In the genomic region with DNA sequence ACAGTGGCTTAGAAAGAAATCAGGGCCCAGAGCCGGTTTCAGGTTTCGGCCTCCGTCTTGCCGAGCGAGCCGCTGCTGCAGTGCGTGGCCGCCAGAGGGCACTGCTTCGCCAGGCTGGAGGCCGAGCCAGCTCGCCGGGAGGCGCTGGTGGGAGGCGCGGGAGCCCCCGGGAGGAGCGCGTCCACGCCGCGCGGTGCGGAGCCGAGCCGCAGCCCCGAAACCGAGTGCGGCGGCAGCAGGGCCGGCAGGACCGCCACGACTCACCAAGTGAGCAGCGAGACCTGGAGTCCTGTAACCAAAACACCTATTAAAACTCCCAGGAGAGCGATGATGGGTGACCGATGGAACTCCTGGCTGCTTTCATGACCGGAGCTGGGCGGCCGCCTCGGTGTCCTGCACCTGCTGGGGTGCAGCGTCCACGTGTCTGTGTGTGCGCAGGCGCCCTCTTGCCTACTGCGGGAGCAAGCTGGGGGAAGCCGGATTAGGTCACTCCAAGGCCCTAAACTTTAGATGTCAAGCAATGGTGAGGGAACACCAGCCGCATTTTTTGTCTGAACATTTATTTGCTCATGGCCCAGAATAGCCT, we compare ENCODE assay signal across 8 cellular contexts.
A peak's percentile ranks its signal among the peaks of the same experiment; 100 is the strongest.
DNase-seq lines count a peak whose midpoint lies in the region; ATAC-seq lines count a peak whose summit lies in the region.

No MANE protein-coding gene starts in this region.

- H3K9me3 Mint-ChIP-seq in activated CD4-positive, alpha-beta memory T cell treated with anti-CD3 and anti-CD28 coated beads, Interleukin-2, amount 10 ng/mL, durations not matched to agents 7 days and 5 days, result peaks cover 5% of the 10 kb centered on the region

- WGBS in ectodermal cell, 2 experiments, result 11% methylated on average over 46 of the region's 46 CpGs

- H3K4me1 Mint-ChIP-seq in activated CD4-positive, alpha-beta memory T cell treated with anti-CD3 and anti-CD28 coated beads, Interleukin-2, amount 10 ng/mL, durations not matched to agents 7 days and 5 days, result peaks cover 16% of the 10 kb centered on the region

- H3K4me1 ChIP-seq in ectodermal cell (ENCODE audit: control insufficient read depth, insufficient read depth, low read length), result no peaks in the 10 kb centered on the region

- POLR2A ChIA-PET in activated CD4-positive, alpha-beta memory T cell treated with anti-CD3 and anti-CD28 coated beads, Interleukin-2, amount 10 ng/mL, durations not matched to agents 7 days and 5 days (lab: Charles Lee), result no interaction called here

- no peak overlapping the region for H3K27ac ChIP-seq in ectodermal cell (ENCODE audit: insufficient read depth, low read depth, low read length, poor library complexity, severe bottlenecking)

- peak overlapping the region; percentile 45 for H3K4me3 ChIP-seq in ectodermal cell (ENCODE audit: insufficient read depth, low read depth, low read length)

- no peaks in the 10 kb centered on the region for H3K9me3 ChIP-seq in ectodermal cell (ENCODE audit: control insufficient read depth, low read length)

- DNase-seq in SIG-M5 treated with dmso at 0.1 percent for 504 hours (lab: John Stamatoyannopoulos, UW; ENCODE audit: unreplicated experiment) (peak; percentile 18), SIG-M5 (lab: John Stamatoyannopoulos, UW) (no peak), NCI-H460 (ENCODE audit: extremely low read depth, low read depth) (peak; percentile 25), lung microvascular endothelial cell (ENCODE audit: low read depth in 2 of 2) (peak; percentile 65 to 75)
- DNase-seq in activated CD4-positive, alpha-beta memory T cell treated with anti-CD3 and anti-CD28 coated beads, Interleukin-2, amount 10 ng/mL, durations not matched to agents 7 days and 5 days, result peak; percentile 70
- DNase-seq in stimulated activated CD4-positive, alpha-beta T cell treated with anti-CD3 and anti-CD28 coated beads, TNF-alpha, amount 100 ng/mL, for 48 hours (ENCODE audit: low read depth in 3 of 3), result peak; percentile 21 to 52 (median 44)

- H3K27me3 ChIP-seq in ectodermal cell (ENCODE audit: control insufficient read depth, insufficient read depth, low read length, poor library complexity, severe bottlenecking), result peaks cover 8% of the 10 kb centered on the region

- CTCF ChIA-PET in activated CD4-positive, alpha-beta memory T cell treated with anti-CD3 and anti-CD28 coated beads, Interleukin-2, amount 10 ng/mL, durations not matched to agents 7 days and 5 days (lab: Charles Lee), result interaction anchor here (0.7 to 2.5 kb wide), 22 partner anchors 9 to 872 kb away, joined by 3 to 12 read pairs (median 4); no protein-coding TSS in a partner anchor

- H3K27ac Mint-ChIP-seq in activated CD4-positive, alpha-beta memory T cell treated with anti-CD3 and anti-CD28 coated beads, Interleukin-2, amount 10 ng/mL, durations not matched to agents 7 days and 5 days, result no peak overlapping the region

- no peak overlapping the region for H3K4me3 Mint-ChIP-seq in activated CD4-positive, alpha-beta memory T cell treated with anti-CD3 and anti-CD28 coated beads, Interleukin-2, amount 10 ng/mL, durations not matched to agents 7 days and 5 days

- peaks cover 31% of the 10 kb centered on the region for H3K27me3 Mint-ChIP-seq in activated CD4-positive, alpha-beta memory T cell treated with anti-CD3 and anti-CD28 coated beads, Interleukin-2, amount 10 ng/mL, durations not matched to agents 7 days and 5 days

- no peaks in the 10 kb centered on the region for H3K36me3 Mint-ChIP-seq in activated CD4-positive, alpha-beta memory T cell treated with anti-CD3 and anti-CD28 coated beads, Interleukin-2, amount 10 ng/mL, durations not matched to agents 7 days and 5 days (ENCODE audit: low read depth)

- ATAC-seq in HG03066 (IDR thresholded peaks at IDR 0.05; ENCODE audit: low read depth, unreplicated experiment), result peak; percentile 65

- no peaks in the 10 kb centered on the region for H3K36me3 ChIP-seq in ectodermal cell (ENCODE audit: control insufficient read depth, insufficient read depth, low read length)
